ENCODE assay signal across 7 cellular contexts in the genomic region with DNA sequence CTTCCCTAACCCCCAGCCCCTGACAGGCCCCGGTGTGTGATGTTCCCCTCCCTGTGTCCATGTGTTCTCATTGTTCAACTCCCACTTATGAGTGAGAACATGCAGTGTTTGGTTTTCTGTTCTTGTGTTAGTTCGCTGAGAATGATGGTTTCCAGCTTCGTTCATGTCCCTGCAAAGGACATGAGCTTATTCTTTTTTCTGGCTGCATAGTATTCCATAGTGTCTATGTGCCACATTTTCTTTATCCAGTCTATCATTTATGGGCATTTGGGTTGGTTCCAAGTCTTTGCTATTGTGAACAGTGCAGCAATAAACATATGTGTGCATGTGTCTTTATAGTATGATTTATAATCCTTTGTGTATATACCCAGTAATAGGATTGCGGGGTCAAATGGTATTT.
DNase-seq lines count a peak whose midpoint lies in the region; ATAC-seq lines count a peak whose summit lies in the region.
"Not testable (repeated sequence)": the region's sequence is repeated elsewhere in the genome, so short reads cannot be mapped to it uniquely, and the experiment has no call there.

No MANE protein-coding gene starts in this region.

- H3K27me3 ChIP-seq in CD4-positive, alpha-beta memory T cell (ENCODE audit: insufficient read depth, low read length), result not testable (repeated sequence)

- peak overlapping the region in 5 of 8 donors; percentile 19 to 83 (median 45) for H3K4me3 Mint-ChIP-seq in CD4-positive, alpha-beta memory T cell
- peak overlapping the region; percentile 70 for H3K4me3 Mint-ChIP-seq in T-helper 1 cell treated with Interleukin-12 subunit alpha and Interleukin-12 subunit beta and Interleukin-4 antibody, amounts not matched to agents 30 μg/mL and 1 μg/mL, for 36 hours
- H3K4me3 Mint-ChIP-seq in activated CD4-positive, alpha-beta memory T cell treated with anti-CD3 and anti-CD28 coated beads, Interleukin-2, amount 10 ng/mL, durations not matched to agents 7 days and 5 days, result peak overlapping the region; percentile 61
- peak overlapping the region; percentile 69 for H3K4me3 Mint-ChIP-seq in activated T-helper 1 cell treated with anti-CD3 and anti-CD28 coated beads, Interleukin-12 subunit alpha, Interleukin-12 subunit beta, Interleukin-2, Interleukin-4 antibody, amounts not matched to agents 30 ng/mL and 10 ng/mL and 1 ng/mL, durations not matched to agents 14 hours and 24 hours and 36 hours
- H3K4me3 Mint-ChIP-seq in activated naive CD8-positive, alpha-beta T cell treated with anti-CD3 and anti-CD28 coated beads, Interleukin-2, amount 10 ng/mL, durations not matched to agents 7 days and 5 days, result peak overlapping the region; percentile 82
- not testable (repeated sequence) for H3K4me3 Mint-ChIP-seq in memory B cell

- H3K9me3 ChIP-seq in CD4-positive, alpha-beta memory T cell (ENCODE audit: control insufficient read depth in 1 of 2, low read length in 2 of 2), result not testable (repeated sequence)

- H3K9me3 Mint-ChIP-seq in CD4-positive, alpha-beta memory T cell, result peaks cover 0 to 10% (median 0%) of the 10 kb centered on the region in 8 donors
- peaks cover 20% of the 10 kb centered on the region for H3K9me3 Mint-ChIP-seq in T-helper 1 cell treated with Interleukin-12 subunit alpha and Interleukin-12 subunit beta and Interleukin-4 antibody, amounts not matched to agents 30 μg/mL and 1 μg/mL, for 36 hours
- H3K9me3 Mint-ChIP-seq in activated CD4-positive, alpha-beta memory T cell treated with anti-CD3 and anti-CD28 coated beads, Interleukin-2, amount 10 ng/mL, durations not matched to agents 7 days and 5 days, result peaks cover 12% of the 10 kb centered on the region
- H3K9me3 Mint-ChIP-seq in activated T-helper 1 cell treated with anti-CD3 and anti-CD28 coated beads, Interleukin-12 subunit alpha, Interleukin-12 subunit beta, Interleukin-2, Interleukin-4 antibody, amounts not matched to agents 30 ng/mL and 10 ng/mL and 1 ng/mL, durations not matched to agents 14 hours and 24 hours and 36 hours, result peaks cover 21% of the 10 kb centered on the region
- H3K9me3 Mint-ChIP-seq in activated naive CD8-positive, alpha-beta T cell treated with anti-CD3 and anti-CD28 coated beads, Interleukin-2, amount 10 ng/mL, durations not matched to agents 7 days and 5 days; memory B cell: not testable (repeated sequence)

- not testable (repeated sequence) for ATAC-seq in activated naive CD8-positive, alpha-beta T cell treated with anti-CD3 and anti-CD28 coated beads, Interleukin-2, amount 10 ng/mL, durations not matched to agents 7 days and 5 days (ENCODE audit: low read depth); memory B cell (ENCODE audit: low read depth)

- CTCF ChIA-PET in CD4-positive, alpha-beta memory T cell (lab: Charles Lee; ENCODE audit: partially characterized antibody); activated CD4-positive, alpha-beta memory T cell treated with anti-CD3 and anti-CD28 coated beads, Interleukin-2, amount 10 ng/mL, durations not matched to agents 7 days and 5 days (lab: Charles Lee): not testable (repeated sequence)

- not testable (repeated sequence) for H3K4me3 ChIP-seq in CD4-positive, alpha-beta memory T cell (ENCODE audit: low read length in 2 of 2)

- H3K4me1 ChIP-seq in CD4-positive, alpha-beta memory T cell (ENCODE audit: insufficient read depth, low read length), result not testable (repeated sequence)

- intact Hi-C loops in CD4-positive, alpha-beta memory T cell (cut with micrococcal nuclease); posterior vena cava (cut with DNase I): not testable (repeated sequence)
- intact Hi-C loops in activated T-helper 1 cell treated with anti-CD3 and anti-CD28 coated beads, Interleukin-12 subunit alpha, Interleukin-12 subunit beta, Interleukin-2, Interleukin-4 antibody, amounts not matched to agents 30 ng/mL and 10 ng/mL and 1 ng/mL, durations not matched to agents 14 hours and 24 hours and 36 hours (cut with micrococcal nuclease), result loop anchor here (1.0 kb wide), 1 partner anchor 21 kb away; no protein-coding TSS in a partner anchor

- not testable (repeated sequence) for DNase-seq in CD4-positive, alpha-beta memory T cell; activated CD4-positive, alpha-beta memory T cell treated with anti-CD3 and anti-CD28 coated beads, Interleukin-2, amount 10 ng/mL, durations not matched to agents 7 days and 5 days; activated T-helper 1 cell treated with anti-CD3 and anti-CD28 coated beads, Interleukin-12 subunit alpha, Interleukin-12 subunit beta, Interleukin-2, Interleukin-4 antibody, amounts not matched to agents 30 ng/mL and 10 ng/mL and 1 ng/mL, durations not matched to agents 14 hours and 24 hours and 36 hours (ENCODE audit: low spot score); activated naive CD8-positive, alpha-beta T cell treated with anti-CD3 and anti-CD28 coated beads, Interleukin-2, amount 10 ng/mL, durations not matched to agents 7 days and 5 days; memory B cell (ENCODE audit: low spot score in 2 of 2)
- peak; percentile 8 for DNase-seq in posterior vena cava (ENCODE audit: low spot score)

- not testable (repeated sequence) for H3K27ac ChIP-seq in CD4-positive, alpha-beta memory T cell (ENCODE audit: low read depth, low read length)

- H3K27ac Mint-ChIP-seq in CD4-positive, alpha-beta memory T cell, result peak overlapping the region in 5 of 7 donors; percentile 72 to 93 (median 89)
- peak overlapping the region; percentile 92 for H3K27ac Mint-ChIP-seq in T-helper 1 cell treated with Interleukin-12 subunit alpha and Interleukin-12 subunit beta and Interleukin-4 antibody, amounts not matched to agents 30 μg/mL and 1 μg/mL, for 36 hours
- peak overlapping the region; percentile 72 for H3K27ac Mint-ChIP-seq in activated CD4-positive, alpha-beta memory T cell treated with anti-CD3 and anti-CD28 coated beads, Interleukin-2, amount 10 ng/mL, durations not matched to agents 7 days and 5 days
- peak overlapping the region; percentile 95 for H3K27ac Mint-ChIP-seq in activated T-helper 1 cell treated with anti-CD3 and anti-CD28 coated beads, Interleukin-12 subunit alpha, Interleukin-12 subunit beta, Interleukin-2, Interleukin-4 antibody, amounts not matched to agents 30 ng/mL and 10 ng/mL and 1 ng/mL, durations not matched to agents 14 hours and 24 hours and 36 hours
- peak overlapping the region; percentile 89 for H3K27ac Mint-ChIP-seq in activated naive CD8-positive, alpha-beta T cell treated with anti-CD3 and anti-CD28 coated beads, Interleukin-2, amount 10 ng/mL, durations not matched to agents 7 days and 5 days
- peak overlapping the region; percentile 96 for H3K27ac Mint-ChIP-seq in memory B cell

- H3K27me3 Mint-ChIP-seq in CD4-positive, alpha-beta memory T cell; T-helper 1 cell treated with Interleukin-12 subunit alpha and Interleukin-12 subunit beta and Interleukin-4 antibody, amounts not matched to agents 30 μg/mL and 1 μg/mL, for 36 hours (ENCODE audit: low read depth); activated CD4-positive, alpha-beta memory T cell treated with anti-CD3 and anti-CD28 coated beads, Interleukin-2, amount 10 ng/mL, durations not matched to agents 7 days and 5 days; activated T-helper 1 cell treated with anti-CD3 and anti-CD28 coated beads, Interleukin-12 subunit alpha, Interleukin-12 subunit beta, Interleukin-2, Interleukin-4 antibody, amounts not matched to agents 30 ng/mL and 10 ng/mL and 1 ng/mL, durations not matched to agents 14 hours and 24 hours and 36 hours (ENCODE audit: insufficient read depth); activated naive CD8-positive, alpha-beta T cell treated with anti-CD3 and anti-CD28 coated beads, Interleukin-2, amount 10 ng/mL, durations not matched to agents 7 days and 5 days; memory B cell: not testable (repeated sequence)

- H3K4me1 Mint-ChIP-seq in CD4-positive, alpha-beta memory T cell, result peaks cover 12 to 41% (median 26%) of the 10 kb centered on the region in 4 donors
- peaks cover 24% of the 10 kb centered on the region for H3K4me1 Mint-ChIP-seq in T-helper 1 cell treated with Interleukin-12 subunit alpha and Interleukin-12 subunit beta and Interleukin-4 antibody, amounts not matched to agents 30 μg/mL and 1 μg/mL, for 36 hours (ENCODE audit: low read depth)
- peaks cover 26% of the 10 kb centered on the region for H3K4me1 Mint-ChIP-seq in activated CD4-positive, alpha-beta memory T cell treated with anti-CD3 and anti-CD28 coated beads, Interleukin-2, amount 10 ng/mL, durations not matched to agents 7 days and 5 days
- H3K4me1 Mint-ChIP-seq in activated T-helper 1 cell treated with anti-CD3 and anti-CD28 coated beads, Interleukin-12 subunit alpha, Interleukin-12 subunit beta, Interleukin-2, Interleukin-4 antibody, amounts not matched to agents 30 ng/mL and 10 ng/mL and 1 ng/mL, durations not matched to agents 14 hours and 24 hours and 36 hours (ENCODE audit: low read depth), result peaks cover 33% of the 10 kb centered on the region
- peaks cover 18% of the 10 kb centered on the region for H3K4me1 Mint-ChIP-seq in activated naive CD8-positive, alpha-beta T cell treated with anti-CD3 and anti-CD28 coated beads, Interleukin-2, amount 10 ng/mL, durations not matched to agents 7 days and 5 days
- peaks cover 17% of the 10 kb centered on the region for H3K4me1 Mint-ChIP-seq in memory B cell

- not testable (repeated sequence) for H3K36me3 ChIP-seq in CD4-positive, alpha-beta memory T cell (ENCODE audit: insufficient read depth, low read length)

- H3K36me3 Mint-ChIP-seq in CD4-positive, alpha-beta memory T cell, result peaks cover 7 to 14% of the 10 kb centered on the region in 2 donors
- H3K36me3 Mint-ChIP-seq in T-helper 1 cell treated with Interleukin-12 subunit alpha and Interleukin-12 subunit beta and Interleukin-4 antibody, amounts not matched to agents 30 μg/mL and 1 μg/mL, for 36 hours (ENCODE audit: low read depth), result peaks cover 20% of the 10 kb centered on the region
- peaks cover 46% of the 10 kb centered on the region for H3K36me3 Mint-ChIP-seq in activated CD4-positive, alpha-beta memory T cell treated with anti-CD3 and anti-CD28 coated beads, Interleukin-2, amount 10 ng/mL, durations not matched to agents 7 days and 5 days (ENCODE audit: low read depth)
- peaks cover 18% of the 10 kb centered on the region for H3K36me3 Mint-ChIP-seq in activated T-helper 1 cell treated with anti-CD3 and anti-CD28 coated beads, Interleukin-12 subunit alpha, Interleukin-12 subunit beta, Interleukin-2, Interleukin-4 antibody, amounts not matched to agents 30 ng/mL and 10 ng/mL and 1 ng/mL, durations not matched to agents 14 hours and 24 hours and 36 hours (ENCODE audit: low read depth)
- peaks cover 47% of the 10 kb centered on the region for H3K36me3 Mint-ChIP-seq in activated naive CD8-positive, alpha-beta T cell treated with anti-CD3 and anti-CD28 coated beads, Interleukin-2, amount 10 ng/mL, durations not matched to agents 7 days and 5 days
- not testable (repeated sequence) for H3K36me3 Mint-ChIP-seq in memory B cell

- POLR2A ChIA-PET in CD4-positive, alpha-beta memory T cell (lab: Charles Lee; ENCODE audit: partially characterized antibody); activated CD4-positive, alpha-beta memory T cell treated with anti-CD3 and anti-CD28 coated beads, Interleukin-2, amount 10 ng/mL, durations not matched to agents 7 days and 5 days (lab: Charles Lee); activated naive CD8-positive, alpha-beta T cell treated with anti-CD3 and anti-CD28 coated beads, Interleukin-2, amount 10 ng/mL, durations not matched to agents 7 days and 5 days (lab: Charles Lee): not testable (repeated sequence)
